Comparison of ENCODE assay signal across 8 cellular contexts in the genomic region with DNA sequence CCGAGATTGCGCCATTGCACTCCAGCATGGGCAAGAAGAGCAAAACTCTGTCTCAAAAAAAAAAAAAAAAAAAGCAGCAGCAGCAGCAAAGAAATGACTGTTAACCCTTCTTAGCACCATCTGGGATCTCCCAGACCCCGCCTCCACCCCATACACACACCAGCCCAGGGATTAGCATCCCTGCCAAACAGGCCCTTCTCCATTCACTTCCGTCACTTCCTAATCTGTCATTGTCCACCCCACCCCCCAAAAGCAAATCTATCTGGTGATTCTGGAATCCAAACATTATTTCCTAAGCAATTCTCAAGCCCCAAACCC. TPM values are rescaled to one million over a fixed set of nuclear protein-coding genes. Genes with fewer than 3 reads are reported as not detected.
DNase-seq lines count a peak whose midpoint lies in the region; ATAC-seq and TF ChIP-seq lines count a peak whose summit lies in the region.

No MANE protein-coding gene starts in this region.

- ATAC-seq in HG02884 (IDR thresholded peaks at IDR 0.05; ENCODE audit: unreplicated experiment): no peak

- TF ChIP-seq CTCF in neural crest cell (conservative IDR thresholded peaks at IDR 0.05): no peak

- peaks cover 49% of the 10 kb centered on the region for H3K27me3 Mint-ChIP-seq in neural crest cell (ENCODE audit: low read depth)

- peak overlapping the region; percentile 30 for H3K4me3 ChIP-seq in effector memory CD4-positive, alpha-beta T cell (ENCODE audit: insufficient read depth, low read depth, low read length, poor library complexity, severe bottlenecking)

- H3K4me3 Mint-ChIP-seq in neural crest cell: peak overlapping the region; percentile 85

- H3K9me3 Mint-ChIP-seq in neural crest cell: no peaks in the 10 kb centered on the region

- H3K27ac Mint-ChIP-seq in neural crest cell (ENCODE audit: unreplicated experiment): peak overlapping the region; percentile 98

- no peaks in the 10 kb centered on the region for H3K9me3 ChIP-seq in effector memory CD4-positive, alpha-beta T cell (ENCODE audit: control insufficient read depth, low read length)

- H3K36me3 Mint-ChIP-seq in neural crest cell (ENCODE audit: low read depth): peaks cover 15% of the 10 kb centered on the region

- peak overlapping the region; percentile 99 for H3K27ac ChIP-seq in effector memory CD4-positive, alpha-beta T cell (ENCODE audit: insufficient read depth, low read length, poor library complexity, severe bottlenecking)

- H3K4me1 ChIP-seq in effector memory CD4-positive, alpha-beta T cell (ENCODE audit: control insufficient read depth, insufficient read depth, low read length, poor library complexity, severe bottlenecking): peaks cover 75% of the 10 kb centered on the region

- peaks cover 67% of the 10 kb centered on the region for H3K4me1 Mint-ChIP-seq in neural crest cell

- peak; percentile 38 for DNase-seq in CD1c-positive myeloid dendritic cell (ENCODE audit: extremely low spot score)
- peak; percentile 80 for DNase-seq in NCI-H82 treated with DMSO at 0.1 percent for 48 hours (lab: John Stamatoyannopoulos, UW; ENCODE audit: unreplicated experiment)
- no peak for DNase-seq in effector memory CD4-positive, alpha-beta T cell
- DNase-seq in neural crest cell (ENCODE audit: low read depth, low spot score): no peak
- DNase-seq in HuH-7.5 (ENCODE audit: low spot score): no peak
- DNase-seq in superior temporal gyrus (ENCODE audit: extremely low spot score): no peak
- no peak for DNase-seq in occipital lobe (lab: John Stamatoyannopoulos, UW)

- no peaks in the 10 kb centered on the region for H3K36me3 ChIP-seq in effector memory CD4-positive, alpha-beta T cell (ENCODE audit: control insufficient read depth, insufficient read depth, low read length)

- H3K27me3 ChIP-seq in effector memory CD4-positive, alpha-beta T cell (replicated peaks; ENCODE audit: control insufficient read depth, insufficient read depth, low read length, poor library complexity, severe bottlenecking): no peaks in the 10 kb centered on the region

RNA-seq across cellular contexts. Expression of a gene that starts 5.8 kb away (rescaled TPM):
- total RNA-seq in neural crest cell (0.65 and 1.2 TPM in 2 replicates), occipital lobe (18.6 TPM)

RNA-seq across cellular contexts. Expression of a gene that starts 21.3 kb away (rescaled TPM):
- total RNA-seq in neural crest cell (2,024 and 2,072 TPM in 2 replicates), occipital lobe (1,633 TPM)

RNA-seq across cellular contexts. Expression of a gene that starts 38.9 kb away (rescaled TPM):
- total RNA-seq in neural crest cell (18.0 and 20.7 TPM in 2 replicates), occipital lobe (4.5 TPM)

RNA-seq across cellular contexts. Expression of a gene that starts 49.2 kb away (rescaled TPM):
- total RNA-seq in neural crest cell: 195 and 203 TPM in 2 replicates
- total RNA-seq in occipital lobe: 129 TPM

Comparison
In these comparisons a context has a peak if more than half of its experiments do, and no peak if none do; other contexts are left out.
1. DNase-seq: peak in CD1c-positive myeloid dendritic cell (single experiment) and NCI-H82 treated with DMSO at 0.1 percent for 48 hours (single experiment); none in effector memory CD4-positive, alpha-beta T cell (0 of 3), neural crest cell (single experiment), HuH-7.5 (single experiment), superior temporal gyrus (single experiment) and occipital lobe (single experiment).